In genomic region chr21:45930231-45930760, GRCh38 we compare ENCODE assay signal across 29 cellular contexts. TPM values are rescaled to one million over a fixed set of nuclear protein-coding genes. Genes with fewer than 3 reads are reported as not detected.
"Had no signal": no experiment of that assay in that cellular context is flagged by ENCODE, and none has a peak within 500 bp of the region (broad histone marks: within the 10 kb centered on the region; RNA-seq: fewer than 3 reads in every experiment).

No MANE protein-coding gene starts in this region.

- ATAC-seq: naive thymus-derived CD8-positive, alpha-beta T cell; natural killer cell treated with Interleukin-12 subunit alpha and Interleukin-12 subunit beta and Interleukin-15 and Interleukin-18, amount 100 ng/mL, for 72 hours; psoas muscle; right lobe of liver; stimulated activated memory B cell treated with anti-CD40 and anti-IgM and Interleukin-4, amounts not matched to agents 10 μg/mL and 1 μg/mL and 100 μg/mL, for 72 hours; stimulated activated naive CD8-positive, alpha-beta T cell treated with anti-CD3 and anti-CD28 coated beads, Interleukin-15, amount 100 ng/mL, for 72 hours; stimulated activated naive CD8-positive, alpha-beta T cell treated with anti-CD3 and anti-CD28 coated beads, Interleukin-15, Interleukin-2, amounts not matched to agents 100 U/mL and 50 U/mL, for 24 hours; upper lobe of right lung had no signal

- H3K36me3 Mint-ChIP-seq: naive thymus-derived CD8-positive, alpha-beta T cell; natural killer cell treated with Interleukin-12 subunit alpha and Interleukin-12 subunit beta and Interleukin-15 and Interleukin-18, amount 100 ng/mL, for 72 hours; stimulated activated memory B cell treated with anti-CD40 and anti-IgM and Interleukin-4, amounts not matched to agents 10 μg/mL and 1 μg/mL and 100 μg/mL, for 72 hours; type B pancreatic cell had no signal

- H3K4me3 ChIP-seq: ovary, psoas muscle, right lobe of liver, sigmoid colon, suprapubic skin, testis, tibial artery, transverse colon, upper lobe of right lung, uterus had no signal

- H3K9ac ChIP-seq: parathyroid adenoma had no signal

- FAIRE-seq: small intestine had no signal

- H3K27me3 Mint-ChIP-seq: naive thymus-derived CD8-positive, alpha-beta T cell; natural killer cell treated with Interleukin-12 subunit alpha and Interleukin-12 subunit beta and Interleukin-15 and Interleukin-18, amount 100 ng/mL, for 72 hours; stimulated activated naive CD8-positive, alpha-beta T cell treated with anti-CD3 and anti-CD28 coated beads, Interleukin-15, amount 100 ng/mL, for 72 hours had no signal

- DNase-seq: naive thymus-derived CD8-positive, alpha-beta T cell; nephron progenitor cell; occipital lobe; ovary; right cardiac atrium; sigmoid colon; small intestine; stimulated activated CD4-positive, alpha-beta T cell treated with anti-CD3 and anti-CD28 coated beads, Interleukin-15, amount 100 ng/mL, for 24 hours; stimulated activated CD4-positive, alpha-beta T cell treated with anti-CD3 and anti-CD28 coated beads, Interleukin-4, amount 100 ng/mL, for 1 hour; stimulated activated CD4-positive, alpha-beta T cell treated with anti-CD3 and anti-CD28 coated beads, Interleukin-4, amount 100 ng/mL, for 4 hours; stimulated activated CD8-positive, alpha-beta memory T cell treated with anti-CD3 and anti-CD28 coated beads, Interleukin-4, amount 100 ng/mL, for 48 hours; stimulated activated naive CD4-positive, alpha-beta T cell; stimulated activated naive CD8-positive, alpha-beta T cell treated with anti-CD3 and anti-CD28 coated beads, Interleukin-15, amount 100 ng/mL, for 72 hours; stimulated activated naive CD8-positive, alpha-beta T cell treated with anti-CD3 and anti-CD28 coated beads, Interleukin-15, Interleukin-2, amounts not matched to agents 100 U/mL and 50 U/mL, for 24 hours; substantia nigra; testis; tibial artery; transverse colon; upper lobe of right lung; uterus had no signal

- H3K9me3 Mint-ChIP-seq: natural killer cell treated with Interleukin-12 subunit alpha and Interleukin-12 subunit beta and Interleukin-15 and Interleukin-18, amount 100 ng/mL, for 72 hours; neural crest cell; stimulated activated memory B cell treated with anti-CD40 and anti-IgM and Interleukin-4, amounts not matched to agents 10 μg/mL and 1 μg/mL and 100 μg/mL, for 72 hours; stimulated activated naive CD8-positive, alpha-beta T cell treated with anti-CD3 and anti-CD28 coated beads, Interleukin-15, amount 100 ng/mL, for 72 hours; type B pancreatic cell had no signal

- H3K36me3 ChIP-seq: ovary, right lobe of liver, sigmoid colon, suprapubic skin, tibial artery, transverse colon, upper lobe of right lung, uterus had no signal

- H3K4me1 Mint-ChIP-seq: neural crest cell; stimulated activated memory B cell treated with anti-CD40 and anti-IgM and Interleukin-4, amounts not matched to agents 10 μg/mL and 1 μg/mL and 100 μg/mL, for 72 hours had no signal

- H3K4me3 Mint-ChIP-seq: naive thymus-derived CD8-positive, alpha-beta T cell; natural killer cell treated with Interleukin-12 subunit alpha and Interleukin-12 subunit beta and Interleukin-15 and Interleukin-18, amount 100 ng/mL, for 72 hours; nephron progenitor cell; neural crest cell; stimulated activated memory B cell treated with anti-CD40 and anti-IgM and Interleukin-4, amounts not matched to agents 10 μg/mL and 1 μg/mL and 100 μg/mL, for 72 hours; stimulated activated naive CD8-positive, alpha-beta T cell treated with anti-CD3 and anti-CD28 coated beads, Interleukin-15, amount 100 ng/mL, for 72 hours; type B pancreatic cell had no signal

- H3K27me3 ChIP-seq: ovary, right lobe of liver, sigmoid colon, suprapubic skin, testis, tibial artery, transverse colon, upper lobe of right lung, uterus had no signal

- H3K4me1 ChIP-seq: parathyroid adenoma, psoas muscle, right lobe of liver, sigmoid colon, suprapubic skin, testis, tibial artery, transverse colon, upper lobe of right lung, uterus had no signal

- H3K9me3 ChIP-seq: psoas muscle, right lobe of liver, suprapubic skin, testis, transverse colon, upper lobe of right lung had no signal

- H3K27ac Mint-ChIP-seq: natural killer cell treated with Interleukin-12 subunit alpha and Interleukin-12 subunit beta and Interleukin-15 and Interleukin-18, amount 100 ng/mL, for 72 hours; nephron progenitor cell; progenitor cell of endocrine pancreas; stimulated activated memory B cell treated with anti-CD40 and anti-IgM and Interleukin-4, amounts not matched to agents 10 μg/mL and 1 μg/mL and 100 μg/mL, for 72 hours; stimulated activated naive CD8-positive, alpha-beta T cell treated with anti-CD3 and anti-CD28 coated beads, Interleukin-15, amount 100 ng/mL, for 72 hours; type B pancreatic cell had no signal

- H3K27ac ChIP-seq: ovary, parathyroid adenoma, psoas muscle, right lobe of liver, sigmoid colon, suprapubic skin, testis, tibial artery, transverse colon, upper lobe of right lung, uterus had no signal

RNA-seq across cellular contexts. Expression of gene COL6A1, which starts 51.3 kb away (rescaled TPM):
- total RNA-seq: natural killer cell treated with Interleukin-12 subunit alpha and Interleukin-12 subunit beta and Interleukin-15 and Interleukin-18, amount 100 ng/mL, for 72 hours had no signal
